Comparison of ENCODE assay signal across 17 cellular contexts in genomic region chr2:27993950-27994728, GRCh38.
"Had no signal": no experiment of that assay in that cellular context is flagged by ENCODE, and none has a peak within 500 bp of the region (broad histone marks: within the 10 kb centered on the region; RNA-seq: fewer than 3 reads in every experiment).

No MANE protein-coding gene starts in this region.

- H3K4me3 ChIP-seq: lung had no signal

- DNase-seq: activated B cell treated with CpG ODN at 0.5 μM for 24 hours; activated CD4-positive, alpha-beta T cell treated with anti-CD3 and anti-CD28 coated beads, Interleukin-2, amount 50 U/mL, for 1 hour; activated naive CD4-positive, alpha-beta T cell treated with anti-CD3 and anti-CD28 coated beads, Interleukin-2, amount 10 ng/mL, durations not matched to agents 7 days and 5 days; cerebellar nuclear complex; effector memory CD8-positive, alpha-beta T cell; erythroblast; hypothalamus; left cardiac atrium; naive thymus-derived CD4-positive, alpha-beta T cell; posterior cingulate gyrus; right cardiac atrium; stimulated activated CD4-positive, alpha-beta T cell treated with anti-CD3 and anti-CD28 coated beads, Interleukin-2, amount 100 ng/mL, for 24 hours; stimulated activated naive CD4-positive, alpha-beta T cell; T-helper 2 cell; trophoblast cell had no signal

- ATAC-seq: effector memory CD8-positive, alpha-beta T cell had no signal

- FAIRE-seq: TTC549 had no signal
